ENCODE assay signal across 16 cellular contexts in genomic region chr2:126496493-126496892, GRCh38.
DNase-seq lines count a peak whose midpoint lies in the region; ATAC-seq lines count a peak whose summit lies in the region.
"Had no signal": no experiment of that assay in that cellular context is flagged by ENCODE, and none has a peak within 500 bp of the region (broad histone marks: within the 10 kb centered on the region; RNA-seq: fewer than 3 reads in every experiment).

No MANE protein-coding gene starts in this region.

- H3K27ac ChIP-seq in caudate nucleus (ENCODE audit: low read depth, low read length), result no peak overlapping the region

- no peak overlapping the region for H3K27ac Mint-ChIP-seq in stimulated activated effector memory CD8-positive, alpha-beta T cell treated with anti-CD3 and anti-CD28 coated beads, Interleukin-12 subunit alpha, Interleukin-12 subunit beta, amount 100 ng/mL, for 72 hours
- H3K27ac Mint-ChIP-seq: IgD-negative memory B cell, type B pancreatic cell, WTC11 had no signal

- DNase-seq in activated CD4-positive, alpha-beta T cell treated with anti-CD3 and anti-CD28 coated beads, Interleukin-2, amount 50 U/mL, for 48 hours, result peak; percentile 8 to 16
- DNase-seq in activated CD4-positive, alpha-beta T cell treated with anti-CD3 and anti-CD28 coated beads for 48 hours, result no peak
- no peak for DNase-seq in stimulated activated effector memory CD8-positive, alpha-beta T cell treated with anti-CD3 and anti-CD28 coated beads, Interleukin-12 subunit alpha, Interleukin-12 subunit beta, amount 100 ng/mL, for 72 hours (ENCODE audit: low spot score in 2 of 2)
- DNase-seq in stimulated activated naive CD4-positive, alpha-beta T cell treated with Interleukin-2 at 50 U/mL for 16 hours (lab: John Stamatoyannopoulos, UW), result no peak
- DNase-seq in NCI-H69 (lab: John Stamatoyannopoulos, UW) (no peak), caudate nucleus (lab: John Stamatoyannopoulos, UW) (no peak)
- DNase-seq: activated naive CD4-positive, alpha-beta T cell treated with Interleukin-2 at 50 U/mL for 16 hours; cerebellar nuclear complex; DMS153; NCI-H2081; retina had no signal

- no peak overlapping the region for H3K4me3 Mint-ChIP-seq in stimulated activated effector memory CD8-positive, alpha-beta T cell treated with anti-CD3 and anti-CD28 coated beads, Interleukin-12 subunit alpha, Interleukin-12 subunit beta, amount 100 ng/mL, for 72 hours
- H3K4me3 Mint-ChIP-seq: IgD-negative memory B cell, type B pancreatic cell, WTC11 had no signal

- peaks cover 5% of the 10 kb centered on the region for H3K36me3 Mint-ChIP-seq in stimulated activated effector memory CD8-positive, alpha-beta T cell treated with anti-CD3 and anti-CD28 coated beads, Interleukin-12 subunit alpha, Interleukin-12 subunit beta, amount 100 ng/mL, for 72 hours
- H3K36me3 Mint-ChIP-seq: IgD-negative memory B cell, type B pancreatic cell had no signal

- ATAC-seq in GM21529 (IDR thresholded peaks at IDR 0.05; ENCODE audit: unreplicated experiment) (peak; percentile 97), HG03097 (IDR thresholded peaks at IDR 0.05; ENCODE audit: low FRiP score, unreplicated experiment) (peak; percentile 68)
- ATAC-seq in stimulated activated effector memory CD8-positive, alpha-beta T cell treated with anti-CD3 and anti-CD28 coated beads, Interleukin-12 subunit alpha, Interleukin-12 subunit beta, amount 100 ng/mL, for 72 hours, result peak; percentile 55
- ATAC-seq: WTC11 had no signal

- H3K4me1 Mint-ChIP-seq in stimulated activated effector memory CD8-positive, alpha-beta T cell treated with anti-CD3 and anti-CD28 coated beads, Interleukin-12 subunit alpha, Interleukin-12 subunit beta, amount 100 ng/mL, for 72 hours, result no peaks in the 10 kb centered on the region
- H3K4me1 Mint-ChIP-seq: WTC11 had no signal

- peaks cover 8% of the 10 kb centered on the region for H3K9me3 Mint-ChIP-seq in stimulated activated effector memory CD8-positive, alpha-beta T cell treated with anti-CD3 and anti-CD28 coated beads, Interleukin-12 subunit alpha, Interleukin-12 subunit beta, amount 100 ng/mL, for 72 hours
- H3K9me3 Mint-ChIP-seq: type B pancreatic cell had no signal

Comparison
In these comparisons a context has a peak if more than half of its experiments do, and no peak if none do; other contexts are left out.
1. DNase-seq: peak in activated CD4-positive, alpha-beta T cell treated with anti-CD3 and anti-CD28 coated beads, Interleukin-2, amount 50 U/mL, for 48 hours (2 of 2); none in activated CD4-positive, alpha-beta T cell treated with anti-CD3 and anti-CD28 coated beads for 48 hours (single experiment), stimulated activated effector memory CD8-positive, alpha-beta T cell treated with anti-CD3 and anti-CD28 coated beads, Interleukin-12 subunit alpha, Interleukin-12 subunit beta, amount 100 ng/mL, for 72 hours (0 of 2), stimulated activated naive CD4-positive, alpha-beta T cell treated with Interleukin-2 at 50 U/mL for 16 hours (single experiment), NCI-H69 (single experiment) and caudate nucleus (0 of 61).
2. Peak in every context shown above with its lines, with median percentiles within 50 percentile points of each other: ATAC-seq.